30 cellular contexts compared by ENCODE assay signal in genomic region chr9:75653750-75654149, GRCh38.
"Had no signal": no experiment of that assay in that cellular context is flagged by ENCODE, and none has a peak within 500 bp of the region (broad histone marks: within the 10 kb centered on the region; RNA-seq: fewer than 3 reads in every experiment).

No MANE protein-coding gene starts in this region.

- H3K27me3 ChIP-seq: ovary, right lobe of liver, sigmoid colon, suprapubic skin, testis, tibial artery, transverse colon, upper lobe of right lung, uterus had no signal

- FAIRE-seq: small intestine had no signal

- H3K9ac ChIP-seq: parathyroid adenoma had no signal

- H3K4me1 Mint-ChIP-seq: naive thymus-derived CD4-positive, alpha-beta T cell; natural killer cell; nephron; stimulated activated memory B cell treated with anti-CD40 and anti-IgM and Interleukin-4, amounts not matched to agents 10 μg/mL and 1 μg/mL and 100 μg/mL, for 72 hours; stimulated activated naive CD8-positive, alpha-beta T cell treated with anti-CD3 and anti-CD28 coated beads, Interleukin-15, amount 100 ng/mL, for 72 hours had no signal

- H3K27ac Mint-ChIP-seq: naive thymus-derived CD4-positive, alpha-beta T cell; natural killer cell; nephron; progenitor cell of endocrine pancreas; stimulated activated memory B cell treated with anti-CD40 and anti-IgM and Interleukin-4, amounts not matched to agents 10 μg/mL and 1 μg/mL and 100 μg/mL, for 72 hours; stimulated activated naive CD8-positive, alpha-beta T cell treated with anti-CD3 and anti-CD28 coated beads, Interleukin-15, amount 100 ng/mL, for 72 hours; type B pancreatic cell had no signal

- H3K4me3 ChIP-seq: ovary, psoas muscle, right lobe of liver, sigmoid colon, suprapubic skin, testis, tibial artery, transverse colon, upper lobe of right lung, uterus had no signal

- H3K9me3 ChIP-seq: ovary, psoas muscle, right lobe of liver, sigmoid colon, suprapubic skin, testis, tibial artery, transverse colon, upper lobe of right lung, uterus had no signal

- H3K4me1 ChIP-seq: psoas muscle, sigmoid colon, suprapubic skin, testis, transverse colon, upper lobe of right lung, uterus had no signal

- H3K4me3 Mint-ChIP-seq: naive thymus-derived CD4-positive, alpha-beta T cell; natural killer cell; nephron; stimulated activated memory B cell treated with anti-CD40 and anti-IgM and Interleukin-4, amounts not matched to agents 10 μg/mL and 1 μg/mL and 100 μg/mL, for 72 hours; stimulated activated naive CD8-positive, alpha-beta T cell treated with anti-CD3 and anti-CD28 coated beads, Interleukin-15, amount 100 ng/mL, for 72 hours; type B pancreatic cell had no signal

- DNase-seq: naive thymus-derived CD4-positive, alpha-beta T cell; natural killer cell; occipital lobe; ovary; posterior cingulate gyrus; psoas muscle; right cardiac atrium; right lobe of liver; sigmoid colon; small intestine; stimulated activated CD4-positive, alpha-beta T cell treated with anti-CD3 and anti-CD28 coated beads, Interleukin-15, amount 100 ng/mL, for 24 hours; stimulated activated CD4-positive, alpha-beta T cell treated with anti-CD3 and anti-CD28 coated beads, Interleukin-2, amount 100 ng/mL, for 24 hours; stimulated activated CD4-positive, alpha-beta T cell treated with anti-CD3 and anti-CD28 coated beads, Interleukin-4, amount 100 ng/mL, for 1 hour; stimulated activated CD4-positive, alpha-beta T cell treated with anti-CD3 and anti-CD28 coated beads, Interleukin-4, amount 100 ng/mL, for 4 hours; stimulated activated CD8-positive, alpha-beta memory T cell treated with anti-CD3 and anti-CD28 coated beads, Interleukin-4, amount 100 ng/mL, for 48 hours; stimulated activated naive CD4-positive, alpha-beta T cell; stimulated activated naive CD8-positive, alpha-beta T cell treated with anti-CD3 and anti-CD28 coated beads, Interleukin-15, amount 100 ng/mL, for 72 hours; stimulated activated naive CD8-positive, alpha-beta T cell treated with anti-CD3 and anti-CD28 coated beads, Interleukin-15, Interleukin-2, amounts not matched to agents 100 U/mL and 50 U/mL, for 24 hours; substantia nigra; testis; tibial artery; transverse colon; upper lobe of right lung; uterus had no signal

- H3K79me2 ChIP-seq: parathyroid adenoma had no signal

- ATAC-seq: naive thymus-derived CD4-positive, alpha-beta T cell; natural killer cell; psoas muscle; right cardiac atrium; stimulated activated memory B cell treated with anti-CD40 and anti-IgM and Interleukin-4, amounts not matched to agents 10 μg/mL and 1 μg/mL and 100 μg/mL, for 72 hours; stimulated activated naive CD8-positive, alpha-beta T cell treated with anti-CD3 and anti-CD28 coated beads, Interleukin-15, amount 100 ng/mL, for 72 hours; stimulated activated naive CD8-positive, alpha-beta T cell treated with anti-CD3 and anti-CD28 coated beads, Interleukin-15, Interleukin-2, amounts not matched to agents 100 U/mL and 50 U/mL, for 24 hours; upper lobe of right lung had no signal

- H3K27me3 Mint-ChIP-seq: progenitor cell of endocrine pancreas; stimulated activated memory B cell treated with anti-CD40 and anti-IgM and Interleukin-4, amounts not matched to agents 10 μg/mL and 1 μg/mL and 100 μg/mL, for 72 hours; type B pancreatic cell had no signal

- H3K27ac ChIP-seq: ovary, parathyroid adenoma, psoas muscle, right lobe of liver, sigmoid colon, suprapubic skin, testis, tibial artery, transverse colon, upper lobe of right lung, uterus had no signal

- H3K36me3 ChIP-seq: ovary, right lobe of liver, sigmoid colon, suprapubic skin, tibial artery, transverse colon, upper lobe of right lung, uterus had no signal

- H2AFZ ChIP-seq: parathyroid adenoma had no signal

- H3K9me3 Mint-ChIP-seq: naive thymus-derived CD4-positive, alpha-beta T cell; nephron; stimulated activated naive CD8-positive, alpha-beta T cell treated with anti-CD3 and anti-CD28 coated beads, Interleukin-15, amount 100 ng/mL, for 72 hours; type B pancreatic cell had no signal

- H3K36me3 Mint-ChIP-seq: naive thymus-derived CD4-positive, alpha-beta T cell; natural killer cell; stimulated activated memory B cell treated with anti-CD40 and anti-IgM and Interleukin-4, amounts not matched to agents 10 μg/mL and 1 μg/mL and 100 μg/mL, for 72 hours; type B pancreatic cell had no signal
